Comparison of ENCODE assay signal across 25 cellular contexts in genomic region chr6:163718537-163718936, GRCh38.
"Had no signal": no experiment of that assay in that cellular context is flagged by ENCODE, and none has a peak within 500 bp of the region (broad histone marks: within the 10 kb centered on the region; RNA-seq: fewer than 3 reads in every experiment).

No MANE protein-coding gene starts in this region.

- DNase-seq: activated CD4-positive, alpha-beta T cell treated with anti-CD3 and anti-CD28 coated beads for 4 hours; activated CD4-positive, alpha-beta T cell treated with anti-CD3 and anti-CD28 coated beads, Interleukin-2, amount 50 U/mL, for 48 hours; activated CD4-positive, CD25-positive, alpha-beta regulatory T cell; activated gamma-delta T cell; activated naive CD4-positive, alpha-beta T cell treated with anti-CD3 and anti-CD28 coated beads, Interleukin-2, amount 50 U/mL, for 16 hours; activated naive CD8-positive, alpha-beta T cell treated with anti-CD3 and anti-CD28 coated beads, Interleukin-2, amount 50 U/mL, for 24 hours; cerebellar nuclear complex; endodermal cell; esophagus squamous epithelium; gastrocnemius medialis; head of caudate nucleus; hypothalamus; left ventricle myocardium inferior; pancreas; psoas muscle; stimulated activated CD4-positive, alpha-beta T cell treated with anti-CD3 and anti-CD28 coated beads, Interleukin-4, amount 100 ng/mL, for 1 hour; substantia nigra; T-helper 9 cell; thyroid gland had no signal

- H3K27me3 Mint-ChIP-seq: activated naive CD8-positive, alpha-beta T cell treated with anti-CD3 and anti-CD28 coated beads, Interleukin-2, amount 50 U/mL, for 24 hours; memory B cell had no signal

- H3K9me3 Mint-ChIP-seq: activated naive CD8-positive, alpha-beta T cell treated with anti-CD3 and anti-CD28 coated beads, Interleukin-2, amount 50 U/mL, for 24 hours; endodermal cell; nephron; stimulated activated naive CD8-positive, alpha-beta T cell treated with anti-CD3 and anti-CD28 coated beads, Interleukin-15, Interleukin-2, amounts not matched to agents 100 ng/mL and 50 ng/mL, for 24 hours had no signal

- H3K4me1 Mint-ChIP-seq: endodermal cell had no signal

- H3K9me3 ChIP-seq: esophagus squamous epithelium, gastrocnemius medialis, left ventricle myocardium inferior, pancreas, psoas muscle, right atrium auricular region, spleen, thyroid gland had no signal

- H3K27ac Mint-ChIP-seq: activated naive CD8-positive, alpha-beta T cell treated with anti-CD3 and anti-CD28 coated beads, Interleukin-2, amount 50 U/mL, for 24 hours; endodermal cell; memory B cell; nephron; stimulated activated naive CD8-positive, alpha-beta T cell treated with anti-CD3 and anti-CD28 coated beads, Interleukin-15, Interleukin-2, amounts not matched to agents 100 ng/mL and 50 ng/mL, for 24 hours had no signal

- H3K27me3 ChIP-seq: esophagus squamous epithelium, gastrocnemius medialis, pancreas, right atrium auricular region, spleen, thyroid gland had no signal

- H3K4me1 ChIP-seq: left ventricle myocardium inferior, pancreas, right atrium auricular region had no signal

- H3K27ac ChIP-seq: coronary artery, gastrocnemius medialis, left ventricle myocardium inferior, pancreas, psoas muscle, right atrium auricular region, spleen, thyroid gland had no signal

- H3K4me3 Mint-ChIP-seq: activated naive CD8-positive, alpha-beta T cell treated with anti-CD3 and anti-CD28 coated beads, Interleukin-2, amount 50 U/mL, for 24 hours; endodermal cell; memory B cell; nephron; stimulated activated naive CD8-positive, alpha-beta T cell treated with anti-CD3 and anti-CD28 coated beads, Interleukin-15, Interleukin-2, amounts not matched to agents 100 ng/mL and 50 ng/mL, for 24 hours had no signal

- ATAC-seq: activated naive CD8-positive, alpha-beta T cell treated with anti-CD3 and anti-CD28 coated beads, Interleukin-2, amount 50 U/mL, for 24 hours; gastrocnemius medialis; pancreas; psoas muscle had no signal
